In genomic region chr12:55467836-55468235, GRCh38 we compare ENCODE assay signal across 22 cellular contexts. TPM values are rescaled to one million over a fixed set of nuclear protein-coding genes. Genes with fewer than 3 reads are reported as not detected.
DNase-seq lines count a peak whose midpoint lies in the region; ATAC-seq and TF ChIP-seq lines count a peak whose summit lies in the region.
"Had no signal": no experiment of that assay in that cellular context is flagged by ENCODE, and none has a peak within 500 bp of the region (broad histone marks: within the 10 kb centered on the region; RNA-seq: fewer than 3 reads in every experiment).

No MANE protein-coding gene starts in this region.

- H3K4me3 ChIP-seq in heart right ventricle = no peak overlapping the region
- no peak overlapping the region for H3K4me3 ChIP-seq in brain microvascular endothelial cell (ENCODE audit: low read depth, low read length)
- H3K4me3 ChIP-seq: coronary artery, MG63, prostate gland, spleen had no signal

- 36 to 49% methylated on average over 2 of the region's 2 CpGs for WGBS in heart right ventricle, 2 donors

- H3K4me1 ChIP-seq in heart right ventricle = no peaks in the 10 kb centered on the region
- H3K4me1 ChIP-seq: prostate gland had no signal

- TF ChIP-seq CTCF in heart right ventricle (IDR thresholded peaks at IDR 0.05) = no peak
- no peak for TF ChIP-seq CTCF in brain microvascular endothelial cell (IDR thresholded peaks at IDR 0.05; ENCODE audit: low read depth, low read length, missing control alignments)

- H3K27me3 ChIP-seq in heart right ventricle = no peaks in the 10 kb centered on the region
- no peaks in the 10 kb centered on the region for H3K27me3 ChIP-seq in brain microvascular endothelial cell (replicated peaks)
- H3K27me3 ChIP-seq: MG63, spleen had no signal

- peaks cover 0 to 21% (median 0%) of the 10 kb centered on the region in 11 donors for H3K9me3 ChIP-seq in heart right ventricle
- H3K9me3 ChIP-seq: MG63, prostate gland had no signal

- in situ Hi-C loops in brain microvascular endothelial cell (cut with HindIII; ENCODE audit: low pct_ligation_motif_present, low sequenced_read_pairs) = no loop called here

- DNase-seq in CD1c-positive myeloid dendritic cell (ENCODE audit: extremely low spot score) (peak; percentile 53), MV-4-11 (lab: John Stamatoyannopoulos, UW) (peak; percentile 89), substantia nigra (lab: John Stamatoyannopoulos, UW) (no peak), heart right ventricle (no peak), foreskin melanocyte (no peak), brain microvascular endothelial cell (no peak)
- DNase-seq: ACHN; activated naive CD4-positive, alpha-beta T cell; COR-L47; GDM1; MG63; spleen; stimulated activated naive CD8-positive, alpha-beta T cell treated with anti-CD3 and anti-CD28 coated beads, Interleukin-15, Interleukin-2, amounts not matched to agents 100 U/mL and 50 U/mL, for 24 hours had no signal

- H3K36me3 ChIP-seq in heart right ventricle (no peaks in the 10 kb centered on the region), brain microvascular endothelial cell (replicated peaks) (no peaks in the 10 kb centered on the region)
- H3K36me3 ChIP-seq: MG63, prostate gland, spleen had no signal

- intact Hi-C loops in heart right ventricle (cut with DNase I) = no loop called here

- no peak overlapping the region for H3K27ac ChIP-seq in substantia nigra (ENCODE audit: low read depth, low read length, poor library complexity, severe bottlenecking)
- H3K27ac ChIP-seq in heart right ventricle = no peak overlapping the region
- H3K27ac ChIP-seq in brain microvascular endothelial cell = no peak overlapping the region
- H3K27ac ChIP-seq: coronary artery, epithelial cell of prostate, prostate gland, spleen had no signal

- ATAC-seq in GM19395 (IDR thresholded peaks at IDR 0.05; ENCODE audit: unreplicated experiment) (peak; percentile 95), HG02885 (IDR thresholded peaks at IDR 0.05; ENCODE audit: poor library complexity, unreplicated experiment) (peak; percentile 89), heart right ventricle (no peak)
- ATAC-seq: natural killer cell treated with Interleukin-12 subunit alpha and Interleukin-12 subunit beta and Interleukin-15 and Interleukin-18, amount 100 ng/mL, for 72 hours; stimulated activated naive CD8-positive, alpha-beta T cell treated with anti-CD3 and anti-CD28 coated beads, Interleukin-15, Interleukin-2, amounts not matched to agents 100 U/mL and 50 U/mL, for 24 hours; WTC11 had no signal

RNA-seq across cellular contexts. Expression of gene OR6C70, which starts 2.1 kb away (rescaled TPM):
- under 1 TPM in 1 of 10 donors, not detected in 9; 0.28 TPM for total RNA-seq in heart right ventricle
- polyA plus RNA-seq in heart right ventricle = not detected
- total RNA-seq: lung microvascular endothelial cell; natural killer cell treated with Interleukin-12 subunit alpha and Interleukin-12 subunit beta and Interleukin-15 and Interleukin-18, amount 100 ng/mL, for 72 hours; prostate gland; spleen; T-helper 1 cell treated with Interleukin-12 subunit alpha and Interleukin-12 subunit beta and Interleukin-4 antibody, amounts not matched to agents 30 ng/mL and 1 ng/mL, for 36 hours; WTC11 had no signal
- polyA plus RNA-seq: spleen had no signal

RNA-seq across cellular contexts. Expression of gene OR6C2, which starts 24.0 kb away (rescaled TPM):
- not detected for total RNA-seq in heart right ventricle
- polyA plus RNA-seq in heart right ventricle = not detected
- total RNA-seq: lung microvascular endothelial cell; natural killer cell treated with Interleukin-12 subunit alpha and Interleukin-12 subunit beta and Interleukin-15 and Interleukin-18, amount 100 ng/mL, for 72 hours; prostate gland; spleen; T-helper 1 cell treated with Interleukin-12 subunit alpha and Interleukin-12 subunit beta and Interleukin-4 antibody, amounts not matched to agents 30 ng/mL and 1 ng/mL, for 36 hours; WTC11 had no signal
- polyA plus RNA-seq: spleen had no signal

RNA-seq across cellular contexts. Expression of gene OR6C68, which starts 24.3 kb away (rescaled TPM):
- not detected for total RNA-seq in heart right ventricle
- polyA plus RNA-seq in heart right ventricle = not detected
- total RNA-seq: lung microvascular endothelial cell; natural killer cell treated with Interleukin-12 subunit alpha and Interleukin-12 subunit beta and Interleukin-15 and Interleukin-18, amount 100 ng/mL, for 72 hours; prostate gland; spleen; T-helper 1 cell treated with Interleukin-12 subunit alpha and Interleukin-12 subunit beta and Interleukin-4 antibody, amounts not matched to agents 30 ng/mL and 1 ng/mL, for 36 hours; WTC11 had no signal
- polyA plus RNA-seq: spleen had no signal

RNA-seq across cellular contexts. Expression of gene OR6C76, which starts 41.8 kb away (rescaled TPM):
- total RNA-seq in heart right ventricle = not detected
- polyA plus RNA-seq in heart right ventricle = not detected
- total RNA-seq: lung microvascular endothelial cell; natural killer cell treated with Interleukin-12 subunit alpha and Interleukin-12 subunit beta and Interleukin-15 and Interleukin-18, amount 100 ng/mL, for 72 hours; prostate gland; spleen; T-helper 1 cell treated with Interleukin-12 subunit alpha and Interleukin-12 subunit beta and Interleukin-4 antibody, amounts not matched to agents 30 ng/mL and 1 ng/mL, for 36 hours; WTC11 had no signal
- polyA plus RNA-seq: spleen had no signal

Comparison
In these comparisons a context has a peak if more than half of its experiments do, and no peak if none do; other contexts are left out.
1. DNase-seq: peak in CD1c-positive myeloid dendritic cell (single experiment) and MV-4-11 (single experiment); none in substantia nigra (0 of 49), heart right ventricle (0 of 2), foreskin melanocyte (single experiment) and brain microvascular endothelial cell (single experiment).
2. ATAC-seq: peak in GM19395 (single experiment) and HG02885 (single experiment); none in heart right ventricle (0 of 8).